1 cellular context compared by ENCODE assay signal in genomic region chr15:89387140-89387903, GRCh38.
TF ChIP-seq lines count a peak whose summit lies in the region.

No MANE protein-coding gene starts in this region.

TF ChIP-seq in HepG2, 621 proteins besides CTCF, POLR2A, EP300 and RAD21:
- no peak for TF ChIP-seq SYNCRIP (IDR thresholded peaks at IDR 0.05; ENCODE audit: insufficient read depth, low read depth, low read length)
- TF ChIP-seq, protein P1, sequence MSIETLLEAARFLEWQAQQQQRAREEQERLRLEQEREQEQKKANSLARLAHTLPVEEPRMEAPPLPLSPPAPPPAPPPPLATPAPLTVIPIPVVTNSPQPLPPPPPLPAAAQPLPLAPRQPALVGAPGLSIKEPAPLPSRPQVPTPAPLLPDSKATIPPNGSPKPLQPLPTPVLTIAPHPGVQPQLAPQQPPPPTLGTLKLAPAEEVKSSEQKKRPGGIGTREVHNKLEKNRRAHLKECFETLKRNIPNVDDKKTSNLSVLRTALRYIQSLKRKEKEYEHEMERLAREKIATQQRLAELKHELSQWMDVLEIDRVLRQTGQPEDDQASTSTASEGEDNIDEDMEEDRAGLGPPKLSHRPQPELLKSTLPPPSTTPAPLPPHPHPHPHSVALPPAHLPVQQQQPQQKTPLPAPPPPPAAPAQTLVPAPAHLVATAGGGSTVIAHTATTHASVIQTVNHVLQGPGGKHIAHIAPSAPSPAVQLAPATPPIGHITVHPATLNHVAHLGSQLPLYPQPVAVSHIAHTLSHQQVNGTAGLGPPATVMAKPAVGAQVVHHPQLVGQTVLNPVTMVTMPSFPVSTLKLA (IDR thresholded peaks at IDR 0.05), result peak; percentile 47; the same call in 1 of the 2 replicates
